1 cellular context compared by ENCODE assay signal in genomic region chr13:37014609-37015008, GRCh38.
TF ChIP-seq lines count a peak whose summit lies in the region.

No MANE protein-coding gene starts in this region.

TF ChIP-seq in IMR-90, 13 proteins besides CTCF, POLR2A, EP300 and RAD21:
- no peak for TF ChIP-seq BHLHE40 (IDR thresholded peaks at IDR 0.05; ENCODE audit: low read depth, low read length)
- no peak for TF ChIP-seq RCOR1 (IDR thresholded peaks at IDR 0.05; ENCODE audit: insufficient replicate concordance, low read length)
- peak; percentile 44; the same call in 1 of the 2 replicates for TF ChIP-seq CEBPB (IDR thresholded peaks at IDR 0.05; ENCODE audit: low read depth, low read length)
TF ChIP-seq in IMR-90: peak in this region for 1.
